ENCODE assay signal across 28 cellular contexts in the genomic region with DNA sequence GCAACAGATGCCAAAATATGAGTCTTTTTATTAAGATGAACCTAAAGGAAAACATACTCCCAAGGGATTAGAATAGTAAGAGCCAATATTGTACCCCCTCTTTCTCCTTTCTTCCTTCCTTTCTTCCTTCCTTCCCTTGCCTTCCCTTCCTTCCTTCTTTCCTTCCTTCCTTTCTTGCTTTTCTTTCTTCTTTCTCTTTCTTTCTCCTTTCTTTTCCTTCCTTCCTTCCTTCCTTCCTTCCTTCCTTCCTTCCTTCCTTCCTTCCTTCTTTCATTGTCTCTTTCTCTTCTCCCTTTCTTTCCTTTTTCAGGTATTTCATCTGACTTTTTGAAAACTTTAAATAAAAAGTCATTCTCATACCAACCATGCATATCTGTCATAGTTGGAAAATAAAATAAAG.
"Had no signal": no experiment of that assay in that cellular context is flagged by ENCODE, and none has a peak within 500 bp of the region (broad histone marks: within the 10 kb centered on the region; RNA-seq: fewer than 3 reads in every experiment).

No MANE protein-coding gene starts in this region.

- H3K36me3 ChIP-seq: colonic mucosa, esophagus muscularis mucosa, esophagus squamous epithelium, gastrocnemius medialis, gastroesophageal sphincter, heart left ventricle, heart right ventricle had no signal

- H3K9me3 ChIP-seq: colonic mucosa, esophagus muscularis mucosa, esophagus squamous epithelium, gastrocnemius medialis, gastroesophageal sphincter, heart left ventricle, heart right ventricle had no signal

- H3K4me1 ChIP-seq: colonic mucosa, esophagus muscularis mucosa, esophagus squamous epithelium, gastrocnemius medialis, gastroesophageal sphincter, heart left ventricle, heart right ventricle had no signal

- H3K27ac ChIP-seq: colonic mucosa, coronary artery, dorsolateral prefrontal cortex, epithelial cell of prostate, esophagus muscularis mucosa, esophagus squamous epithelium, foreskin keratinocyte, gastrocnemius medialis, gastroesophageal sphincter, heart left ventricle, heart right ventricle had no signal

- FAIRE-seq: colon, endometrium, endothelial cell of umbilical vein, frontal cortex had no signal

- ATAC-seq: effector memory CD8-positive, alpha-beta T cell; esophagus mucosa; foreskin keratinocyte; gastrocnemius medialis; gastroesophageal sphincter; heart left ventricle; heart right ventricle had no signal

- H3K27me3 ChIP-seq: colonic mucosa, dorsolateral prefrontal cortex, esophagus muscularis mucosa, esophagus squamous epithelium, foreskin keratinocyte, gastrocnemius medialis, gastroesophageal sphincter, heart left ventricle, heart right ventricle had no signal

- H3K4me3 ChIP-seq: colonic mucosa, coronary artery, dorsolateral prefrontal cortex, esophagus muscularis mucosa, esophagus squamous epithelium, gastrocnemius medialis, gastroesophageal sphincter, heart left ventricle, heart right ventricle had no signal

- DNase-seq: colonic mucosa; cortex of kidney; dermis blood vessel endothelial cell; dorsolateral prefrontal cortex; effector CD4-positive, alpha-beta T cell; effector CD8-positive, alpha-beta T cell; effector memory CD4-positive, alpha-beta T cell; effector memory CD8-positive, alpha-beta T cell; endodermal cell; erythroblast; esophagus squamous epithelium; foreskin fibroblast; foreskin keratinocyte; foreskin melanocyte; gastrocnemius medialis; glutamatergic neuron; head of caudate nucleus; heart left ventricle; heart right ventricle had no signal
